Comparison of ENCODE assay signal across 8 cellular contexts in the genomic region with DNA sequence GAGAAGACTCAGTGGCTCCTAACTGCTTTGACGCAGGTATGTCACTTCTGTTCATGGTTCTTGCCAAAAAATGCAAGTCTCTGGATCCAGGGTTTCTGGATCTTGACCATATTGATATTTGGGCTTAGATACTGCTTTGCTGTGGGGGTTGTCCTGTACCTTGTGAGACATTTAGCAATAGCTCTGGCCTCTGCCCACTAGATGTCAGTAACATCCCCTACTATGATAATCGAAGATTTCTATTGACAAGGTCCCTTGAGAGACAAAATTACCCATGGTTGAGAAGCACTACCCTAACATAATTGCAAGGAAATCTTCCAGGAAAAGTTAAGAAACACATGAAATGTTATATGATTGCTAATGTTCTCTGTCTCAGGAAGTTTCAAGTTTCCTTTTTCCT.
DNase-seq lines count a peak whose midpoint lies in the region; ATAC-seq and TF ChIP-seq lines count a peak whose summit lies in the region.

No MANE protein-coding gene starts in this region.

- no peaks in the 10 kb centered on the region for H3K4me1 Mint-ChIP-seq in activated CD4-positive, alpha-beta T cell treated with anti-CD3 and anti-CD28 coated beads, Interleukin-2, amount 10 ng/mL, durations not matched to agents 7 days and 5 days

- no peaks in the 10 kb centered on the region for H3K79me2 ChIP-seq in Loucy (ENCODE audit: insufficient read depth, low read length)

- H3K4me1 ChIP-seq in Loucy (ENCODE audit: insufficient read depth, low read length, poor library complexity, severe bottlenecking) (no peaks in the 10 kb centered on the region), psoas muscle (peaks cover 11% of the 10 kb centered on the region), body of pancreas (no peaks in the 10 kb centered on the region)

- no peaks in the 10 kb centered on the region for H3K36me3 Mint-ChIP-seq in activated CD4-positive, alpha-beta T cell treated with anti-CD3 and anti-CD28 coated beads, Interleukin-2, amount 10 ng/mL, durations not matched to agents 7 days and 5 days (ENCODE audit: low read depth)

- no peak overlapping the region for H2AFZ ChIP-seq in Loucy (ENCODE audit: low read length)

- H3K9me3 ChIP-seq in Loucy (ENCODE audit: insufficient read depth, low read depth, low read length) (no peaks in the 10 kb centered on the region), psoas muscle (no peaks in the 10 kb centered on the region), body of pancreas (no peaks in the 10 kb centered on the region)

- intact Hi-C loops in psoas muscle (cut with DNase I) = loop anchor here (5.0 to 10.0 kb wide), 3 partner anchors 144 to 191 kb away; no protein-coding TSS in a partner anchor
- intact Hi-C loops in body of pancreas (cut with DNase I) = no loop called here

- H3K27ac ChIP-seq in psoas muscle (no peak overlapping the region), body of pancreas (no peak overlapping the region)

- no peaks in the 10 kb centered on the region for H3K9me2 ChIP-seq in Loucy (replicated peaks; ENCODE audit: low read depth, low read length)

- H3K27me3 Mint-ChIP-seq in activated CD4-positive, alpha-beta T cell treated with anti-CD3 and anti-CD28 coated beads, Interleukin-2, amount 10 ng/mL, durations not matched to agents 7 days and 5 days = no peaks in the 10 kb centered on the region

- TF ChIP-seq POLR2A in body of pancreas (IDR thresholded peaks at IDR 0.05) = no peak

- no peaks in the 10 kb centered on the region for H3K9me3 Mint-ChIP-seq in activated CD4-positive, alpha-beta T cell treated with anti-CD3 and anti-CD28 coated beads, Interleukin-2, amount 10 ng/mL, durations not matched to agents 7 days and 5 days

- no peaks in the 10 kb centered on the region for H3K27me3 ChIP-seq in Loucy (ENCODE audit: insufficient read depth, low read length, poor library complexity, severe bottlenecking)
- H3K27me3 ChIP-seq in psoas muscle (ENCODE audit: insufficient read depth in 3 of 3, low read length in 2 of 3) = no peaks in the 10 kb centered on the region
- H3K27me3 ChIP-seq in body of pancreas = no peaks in the 10 kb centered on the region

- WGBS in psoas muscle, 3 donors = 49 to 58% (median 49%) methylated on average over 2 of the region's 2 CpGs
- WGBS in body of pancreas, 2 donors = 16 to 30% methylated on average over 2 of the region's 2 CpGs

- in situ Hi-C loops in T47D (cut with HindIII; ENCODE audit: low pct_unique_long_range_greater_than_20kb, low sequenced_read_pairs) = no loop called here

- no peaks in the 10 kb centered on the region for H4K20me1 ChIP-seq in Loucy (ENCODE audit: insufficient read depth, low read length, poor library complexity, severe bottlenecking)

- TF ChIP-seq CTCF in Loucy (conservative IDR thresholded peaks at IDR 0.05; ENCODE audit: low read length) (peak; percentile 55), psoas muscle (IDR thresholded peaks at IDR 0.05) (peak; percentile 38), body of pancreas (IDR thresholded peaks at IDR 0.05) (peak in 1 of 7 experiments; percentile 15)

- no peak overlapping the region for H3K9ac ChIP-seq in Loucy (ENCODE audit: low read depth, low read length, poor library complexity, severe bottlenecking)

- H3K27ac Mint-ChIP-seq in activated CD4-positive, alpha-beta T cell treated with anti-CD3 and anti-CD28 coated beads, Interleukin-2, amount 10 ng/mL, durations not matched to agents 7 days and 5 days = no peak overlapping the region

- ATAC-seq in GM21526 (IDR thresholded peaks at IDR 0.05; ENCODE audit: low FRiP score, unreplicated experiment) (peak; percentile 74), psoas muscle (peak in 3 of 4 donors; percentile 54 to 86 (median 57)), body of pancreas (no peak)

- H3F3A ChIP-seq in Loucy (ENCODE audit: low read depth) = no peaks in the 10 kb centered on the region

- no peak overlapping the region for H3K4me3 ChIP-seq in Loucy (ENCODE audit: low read length, poor library complexity, severe bottlenecking)
- no peak overlapping the region for H3K4me3 ChIP-seq in psoas muscle
- no peak overlapping the region for H3K4me3 ChIP-seq in body of pancreas

- no peaks in the 10 kb centered on the region for H3K36me3 ChIP-seq in Loucy (ENCODE audit: insufficient read depth, low read length)
- H3K36me3 ChIP-seq in psoas muscle (ENCODE audit: insufficient read depth in 1 of 2, low read depth in 1 of 2) = no peaks in the 10 kb centered on the region
- H3K36me3 ChIP-seq in body of pancreas (replicated peaks in 1 of 2; ENCODE audit: insufficient read depth in 1 of 2, low read depth in 2 of 2) = no peaks in the 10 kb centered on the region

- CTCF ChIA-PET in activated CD4-positive, alpha-beta T cell treated with anti-CD3 and anti-CD28 coated beads, Interleukin-2, amount 10 ng/mL, durations not matched to agents 7 days and 5 days (lab: Charles Lee) = interaction anchor here (0.7 kb wide), 1 partner anchor 31 kb away, joined by 3 read pairs; no protein-coding TSS in a partner anchor

- no peak overlapping the region for H3K4me3 Mint-ChIP-seq in activated CD4-positive, alpha-beta T cell treated with anti-CD3 and anti-CD28 coated beads, Interleukin-2, amount 10 ng/mL, durations not matched to agents 7 days and 5 days

- no peak overlapping the region for H3K4me2 ChIP-seq in Loucy (ENCODE audit: low read depth, low read length, poor library complexity, severe bottlenecking)

- DNase-seq in GM03348 (ENCODE audit: low spot score) (peak; percentile 53), T47D (ENCODE audit: low read depth in 1 of 2, low spot score in 1 of 2) (peak; percentile 11 to 74), psoas muscle (no peak), body of pancreas (no peak)
- DNase-seq in stimulated activated CD4-positive, alpha-beta T cell treated with anti-CD3 and anti-CD28 coated beads, Interleukin-4, amount 100 ng/mL, for 4 hours = no peak
- no peak for DNase-seq in activated CD4-positive, alpha-beta T cell treated with anti-CD3 and anti-CD28 coated beads, Interleukin-2, amount 10 ng/mL, durations not matched to agents 7 days and 5 days

- POLR2A ChIA-PET in activated CD4-positive, alpha-beta T cell treated with anti-CD3 and anti-CD28 coated beads, Interleukin-2, amount 10 ng/mL, durations not matched to agents 7 days and 5 days (lab: Charles Lee) = no interaction called here

Comparison
In these comparisons a context has a peak if more than half of its experiments do, and no peak if none do; other contexts are left out.
1. DNase-seq: peak in GM03348 (single experiment) and T47D (2 of 2); none in psoas muscle (0 of 2), stimulated activated CD4-positive, alpha-beta T cell treated with anti-CD3 and anti-CD28 coated beads, Interleukin-4, amount 100 ng/mL, for 4 hours (0 of 2), body of pancreas (0 of 4) and activated CD4-positive, alpha-beta T cell treated with anti-CD3 and anti-CD28 coated beads, Interleukin-2, amount 10 ng/mL, durations not matched to agents 7 days and 5 days (single experiment).